ENCODE assay signal across 10 cellular contexts in the genomic region with DNA sequence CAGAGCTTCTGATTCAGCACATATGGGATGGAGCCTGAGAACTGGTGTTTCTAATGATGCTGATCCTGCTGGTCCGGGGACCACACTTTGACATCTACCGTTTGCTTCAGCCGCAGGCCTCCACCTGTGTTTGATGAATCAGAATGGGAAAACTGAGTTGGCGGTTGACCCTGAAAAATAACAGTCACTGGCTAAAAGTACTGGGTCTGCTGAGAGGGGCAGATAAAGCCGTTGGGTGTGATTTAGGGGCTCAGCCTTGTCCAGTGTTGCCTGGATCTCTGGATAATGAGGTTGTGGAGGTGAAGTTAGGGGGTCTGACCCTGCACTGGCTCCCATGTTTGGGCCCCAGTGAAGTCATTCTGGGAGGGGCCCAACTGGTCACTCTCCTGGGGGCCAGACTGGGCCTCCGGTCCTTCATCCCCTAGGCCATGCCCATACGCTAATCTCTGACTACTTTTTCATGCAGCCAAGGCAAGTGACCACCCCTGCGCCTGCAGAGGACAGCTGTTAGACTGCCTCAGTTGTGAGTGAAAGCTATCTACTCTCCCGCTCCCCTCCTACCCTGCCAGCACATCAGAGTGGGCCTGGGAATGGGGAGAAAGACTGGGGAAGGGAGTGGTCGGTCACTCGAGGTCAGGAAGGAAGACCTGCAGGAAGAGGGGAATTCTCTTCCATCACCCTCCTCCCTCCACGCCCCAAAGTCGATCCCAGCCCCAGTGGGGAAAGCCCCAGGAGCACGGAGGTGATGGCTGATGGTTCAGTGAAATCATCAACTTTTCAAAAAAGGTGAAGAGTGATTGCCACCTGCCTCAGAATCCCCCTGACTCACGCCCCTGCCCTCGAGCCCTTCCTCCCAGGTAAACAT. TPM values are rescaled to one million over a fixed set of nuclear protein-coding genes. Genes with fewer than 3 reads are reported as not detected.
DNase-seq lines count a peak whose midpoint lies in the region; ATAC-seq and TF ChIP-seq lines count a peak whose summit lies in the region.
"Had no signal": no experiment of that assay in that cellular context is flagged by ENCODE, and none has a peak within 500 bp of the region (broad histone marks: within the 10 kb centered on the region; RNA-seq: fewer than 3 reads in every experiment).

No MANE protein-coding gene starts in this region.

- peak overlapping the region; percentile 71 for H3K27ac Mint-ChIP-seq in WTC11

- H3K4me3 ChIP-seq in GM06990 (replicated peaks; ENCODE audit: low read depth, low read length): 0 out of 2 replicates have a peak overlapping the region, but pooled peaks have one; percentile 11
- H3K4me3 ChIP-seq: gastroesophageal sphincter, left lung had no signal

- CTCF ChIA-PET in WTC11 (lab: Charles Lee): interaction anchor here (1.7 to 2.0 kb wide), 2 partner anchors 10 to 16 kb away, joined by 6 to 11 read pairs; no protein-coding TSS in a partner anchor

- H3K4me3 Mint-ChIP-seq in WTC11: no peak overlapping the region

- POLR2A ChIA-PET in WTC11 (lab: Charles Lee): interaction anchor here (0.7 to 1.7 kb wide), 3 partner anchors 10 to 27 kb away, joined by 3 read pairs; no protein-coding TSS in a partner anchor

- peaks cover 97% of the 10 kb centered on the region for H3K36me3 Mint-ChIP-seq in WTC11

- ATAC-seq in GM19035 (IDR thresholded peaks at IDR 0.05; ENCODE audit: unreplicated experiment): peak; percentile 51
- peak; percentile 35 for ATAC-seq in HG02884 (IDR thresholded peaks at IDR 0.05; ENCODE audit: unreplicated experiment)
- ATAC-seq in WTC11: no peak
- ATAC-seq: gastroesophageal sphincter, left lung had no signal

- H3K9me3 Mint-ChIP-seq in WTC11: no peaks in the 10 kb centered on the region

- peaks cover 96% of the 10 kb centered on the region for H3K4me1 Mint-ChIP-seq in WTC11

- peaks cover 16% of the 10 kb centered on the region for H3K36me3 ChIP-seq in GM06990 (ENCODE audit: control insufficient read depth, insufficient read depth, low read length)
- H3K36me3 ChIP-seq: gastroesophageal sphincter, left lung had no signal

- TF ChIP-seq CTCF in GM06990 (IDR thresholded peaks at IDR 0.05; ENCODE audit: insufficient read depth, low read length, poor library complexity, severe bottlenecking) (no peak), WTC11 (IDR thresholded peaks at IDR 0.05) (no peak)

- no peaks in the 10 kb centered on the region for H3K27me3 ChIP-seq in GM06990 (replicated peaks; ENCODE audit: control insufficient read depth, insufficient read depth, low read length)
- H3K27me3 ChIP-seq: gastroesophageal sphincter, left lung had no signal

- peak; percentile 61 for DNase-seq in GM06990 (ENCODE audit: extremely low read depth, insufficient read length)
- no peak for DNase-seq in WTC11 (ENCODE audit: low spot score)
- no peak for DNase-seq in SKM-1 treated with dmso at 0.1 percent for 144 hours (lab: John Stamatoyannopoulos, UW; ENCODE audit: unreplicated experiment)
- no peak for DNase-seq in AG08396 (ENCODE audit: low spot score)
- no peak for DNase-seq in globus pallidus (ENCODE audit: low spot score)
- no peak for DNase-seq in HCEC 1CT
- DNase-seq: left lung had no signal

- no peaks in the 10 kb centered on the region for H3K27me3 Mint-ChIP-seq in WTC11 (ENCODE audit: low read depth)

TF ChIP-seq in WTC11, 78 proteins besides CTCF, POLR2A, EP300 and RAD21:
- TF ChIP-seq ZNF423 (CRISPR knock-in tag; IDR thresholded peaks at IDR 0.05): no peak
- TF ChIP-seq PRDM15 (CRISPR knock-in tag; IDR thresholded peaks at IDR 0.05): peak; percentile 83

RNA-seq across cellular contexts. Expression of gene VASH2, which starts 27.7 kb away (rescaled TPM):
- 251 to 303 TPM (median 254 TPM) in 3 replicates for total RNA-seq in WTC11 (2021)

RNA-seq across cellular contexts. Expression of gene ANGEL2, which starts 37.7 kb away (rescaled TPM):
- 38.6 to 41.7 TPM (median 40.2 TPM) in 3 replicates for total RNA-seq in WTC11 (2021)
